ENCODE assay signal across 11 cellular contexts in the genomic region with DNA sequence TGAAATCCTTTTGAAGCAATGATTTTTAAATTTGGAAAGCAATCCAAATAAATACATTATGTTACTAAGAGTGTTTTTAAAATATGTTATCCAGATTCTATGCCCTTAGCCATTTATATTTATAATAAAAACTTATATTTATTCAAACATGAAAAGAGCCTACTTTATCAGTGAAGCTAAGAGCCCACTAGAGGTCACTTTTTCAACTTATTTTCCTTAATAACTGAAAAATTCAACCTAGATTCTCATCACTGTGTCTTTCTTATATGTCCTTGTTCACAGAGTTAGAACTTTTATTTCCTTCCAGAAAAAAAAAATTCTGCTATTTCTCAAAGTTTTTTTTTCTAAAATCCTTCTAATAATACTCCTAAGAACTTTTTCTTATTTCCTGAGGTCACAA. TPM values are rescaled to one million over a fixed set of nuclear protein-coding genes. Genes with fewer than 3 reads are reported as not detected.
DNase-seq lines count a peak whose midpoint lies in the region; ATAC-seq and TF ChIP-seq lines count a peak whose summit lies in the region.
"Had no signal": no experiment of that assay in that cellular context is flagged by ENCODE, and none has a peak within 500 bp of the region (broad histone marks: within the 10 kb centered on the region; RNA-seq: fewer than 3 reads in every experiment).

No MANE protein-coding gene starts in this region.

- no peak overlapping the region for H3K27ac ChIP-seq in body of pancreas
- H3K27ac ChIP-seq: parathyroid adenoma had no signal

- no peak overlapping the region for H3K4me3 ChIP-seq in body of pancreas

- H3K4me3 Mint-ChIP-seq in neural crest cell, result no peak overlapping the region
- no peak overlapping the region for H3K4me3 Mint-ChIP-seq in activated naive CD8-positive, alpha-beta T cell treated with anti-CD3 and anti-CD28 coated beads for 36 hours
- H3K4me3 Mint-ChIP-seq: activated naive CD4-positive, alpha-beta T cell treated with anti-CD3 and anti-CD28 coated beads, Interleukin-2, amount 50 U/mL, for 24 hours had no signal

- H3K4me1 Mint-ChIP-seq in neural crest cell, result no peaks in the 10 kb centered on the region
- H3K4me1 Mint-ChIP-seq in activated naive CD8-positive, alpha-beta T cell treated with anti-CD3 and anti-CD28 coated beads for 36 hours, result no peaks in the 10 kb centered on the region
- H3K4me1 Mint-ChIP-seq: activated naive CD4-positive, alpha-beta T cell treated with anti-CD3 and anti-CD28 coated beads, Interleukin-2, amount 50 U/mL, for 24 hours had no signal

- in situ Hi-C loops in G401 (cut with HindIII; ENCODE audit: low sequenced_read_pairs), result no loop called here

- peaks cover 75% of the 10 kb centered on the region for H3K27me3 Mint-ChIP-seq in neural crest cell (ENCODE audit: low read depth)
- H3K27me3 Mint-ChIP-seq in activated naive CD8-positive, alpha-beta T cell treated with anti-CD3 and anti-CD28 coated beads for 36 hours, result peaks cover 16% of the 10 kb centered on the region

- H3K9me3 Mint-ChIP-seq in neural crest cell, result no peaks in the 10 kb centered on the region
- H3K9me3 Mint-ChIP-seq in activated naive CD8-positive, alpha-beta T cell treated with anti-CD3 and anti-CD28 coated beads for 36 hours, result no peaks in the 10 kb centered on the region
- H3K9me3 Mint-ChIP-seq: activated naive CD4-positive, alpha-beta T cell treated with anti-CD3 and anti-CD28 coated beads, Interleukin-2, amount 50 U/mL, for 24 hours had no signal

- DNase-seq in G401 (ENCODE audit: low spot score), result peak; percentile 70
- peak; percentile 9 for DNase-seq in NCI-H1694 (lab: John Stamatoyannopoulos, UW)
- peak; percentile 62 for DNase-seq in cerebellar cortex (ENCODE audit: low spot score)
- no peak for DNase-seq in neural crest cell (ENCODE audit: low read depth, low spot score)
- DNase-seq in body of pancreas, result no peak
- no peak for DNase-seq in NCI-H82 (lab: John Stamatoyannopoulos, UW)
- DNase-seq in activated naive CD8-positive, alpha-beta T cell treated with anti-CD3 and anti-CD28 coated beads for 36 hours, result no peak
- DNase-seq: NCI-H1930; stimulated activated CD8-positive, alpha-beta memory T cell treated with anti-CD3 and anti-CD28 coated beads, Interleukin-4, amount 100 ng/mL, for 48 hours had no signal

- no peaks in the 10 kb centered on the region for H3K9me3 ChIP-seq in body of pancreas

- H3K36me3 ChIP-seq in body of pancreas (replicated peaks in 1 of 2; ENCODE audit: insufficient read depth in 1 of 2, low read depth in 2 of 2), result no peaks in the 10 kb centered on the region

- H3K4me1 ChIP-seq in body of pancreas, result no peaks in the 10 kb centered on the region
- H3K4me1 ChIP-seq: parathyroid adenoma had no signal

- intact Hi-C loops in body of pancreas (cut with DNase I), result no loop called here

- peak; percentile 59 for TF ChIP-seq CTCF in neural crest cell (conservative IDR thresholded peaks at IDR 0.05)
- peak in 1 of 7 experiments; percentile 4 for TF ChIP-seq CTCF in body of pancreas (IDR thresholded peaks at IDR 0.05)

- H3K36me3 Mint-ChIP-seq in neural crest cell (ENCODE audit: low read depth), result no peaks in the 10 kb centered on the region
- no peaks in the 10 kb centered on the region for H3K36me3 Mint-ChIP-seq in activated naive CD8-positive, alpha-beta T cell treated with anti-CD3 and anti-CD28 coated beads for 36 hours
- H3K36me3 Mint-ChIP-seq: activated naive CD4-positive, alpha-beta T cell treated with anti-CD3 and anti-CD28 coated beads, Interleukin-2, amount 50 U/mL, for 24 hours had no signal

- no peak for TF ChIP-seq POLR2A in body of pancreas (IDR thresholded peaks at IDR 0.05)

- no peaks in the 10 kb centered on the region for H3K27me3 ChIP-seq in body of pancreas

- H3K27ac Mint-ChIP-seq in neural crest cell (ENCODE audit: unreplicated experiment), result no peak overlapping the region
- H3K27ac Mint-ChIP-seq in activated naive CD8-positive, alpha-beta T cell treated with anti-CD3 and anti-CD28 coated beads for 36 hours, result no peak overlapping the region
- H3K27ac Mint-ChIP-seq: activated naive CD4-positive, alpha-beta T cell treated with anti-CD3 and anti-CD28 coated beads, Interleukin-2, amount 50 U/mL, for 24 hours had no signal

- ATAC-seq in body of pancreas, result no peak

RNA-seq across cellular contexts. Expression of a gene that starts 23.9 kb away (rescaled TPM):
- total RNA-seq in G401 (2014; rRNA removed; shearing (Covaris generic)), result 0.06 and 0.20 TPM in 2 replicates
- total RNA-seq in neural crest cell (2.6 and 2.9 TPM in 2 replicates), body of pancreas (1 to 10 TPM; 2.6 to 5.9 TPM)
- 1 to 10 TPM; 1.3 to 2.3 TPM for total RNA-seq in activated naive CD8-positive, alpha-beta T cell treated with anti-CD3 and anti-CD28 coated beads for 36 hours

RNA-seq across cellular contexts. Expression of a gene that starts 45.3 kb away (rescaled TPM):
- total RNA-seq in G401 (2014; rRNA removed; shearing (Covaris generic)), result 0.92 and 1.0 TPM in 2 replicates
- not detected in 2 replicates for total RNA-seq in neural crest cell
- not detected for total RNA-seq in body of pancreas
- not detected for total RNA-seq in activated naive CD8-positive, alpha-beta T cell treated with anti-CD3 and anti-CD28 coated beads for 36 hours

Comparison
In these comparisons a context has a peak if more than half of its experiments do, and no peak if none do; other contexts are left out.
1. DNase-seq: peak in G401 (single experiment), NCI-H1694 (single experiment) and cerebellar cortex (single experiment); none in neural crest cell (single experiment), body of pancreas (0 of 4), NCI-H82 (single experiment) and activated naive CD8-positive, alpha-beta T cell treated with anti-CD3 and anti-CD28 coated beads for 36 hours (single experiment).